8 cellular contexts compared by ENCODE assay signal in genomic region chr4:16224264-16224663, GRCh38. TPM values are rescaled to one million over a fixed set of nuclear protein-coding genes. Genes with fewer than 3 reads are reported as not detected.
DNase-seq lines count a peak whose midpoint lies in the region; ATAC-seq and TF ChIP-seq lines count a peak whose summit lies in the region.

No MANE protein-coding gene starts in this region.

- no peaks in the 10 kb centered on the region for H3K9me3 ChIP-seq in stomach

- TF ChIP-seq CTCF in activated CD8-positive, alpha-beta T cell treated with anti-CD3 and anti-CD28 coated beads for 36 hours (IDR thresholded peaks at IDR 0.05), result no peak
- no peak for TF ChIP-seq CTCF in stomach (IDR thresholded peaks at IDR 0.05)

- no peak for TF ChIP-seq EP300 in stomach (IDR thresholded peaks at IDR 0.05)

- 68 to 73% (median 71%) methylated on average over 3 of the region's 3 CpGs for WGBS in stomach, 5 donors

- intact Hi-C loops in activated CD4-positive, alpha-beta T cell treated with anti-CD3 and anti-CD28 coated beads, Interleukin-2, amount 10 ng/mL, durations not matched to agents 24 days and 14 days (cut with micrococcal nuclease), result loop anchor here (2.0 to 10.0 kb wide), 4 partner anchors 19 to 1219 kb away; partner anchors contain the start of genes CD38, CPEB2 and FBXL5
- intact Hi-C loops in activated CD8-positive, alpha-beta T cell treated with anti-CD3 and anti-CD28 coated beads for 36 hours (cut with micrococcal nuclease), result loop anchor here (5.0 kb wide), 1 partner anchor 33 kb away; no protein-coding TSS in a partner anchor
- intact Hi-C loops in stomach (cut with DNase I; ENCODE audit: low total_unique reads), result no loop called here

- peaks cover 17% of the 10 kb centered on the region for H3K36me3 Mint-ChIP-seq in activated CD4-positive, alpha-beta T cell treated with anti-CD3 and anti-CD28 coated beads, Interleukin-2, amount 10 ng/mL, durations not matched to agents 24 days and 14 days (ENCODE audit: low read depth)
- peaks cover 27% of the 10 kb centered on the region for H3K36me3 Mint-ChIP-seq in activated CD8-positive, alpha-beta T cell treated with anti-CD3 and anti-CD28 coated beads for 36 hours (ENCODE audit: low read depth)

- peak overlapping the region; percentile 86 for H3K4me3 Mint-ChIP-seq in activated CD4-positive, alpha-beta T cell treated with anti-CD3 and anti-CD28 coated beads, Interleukin-2, amount 10 ng/mL, durations not matched to agents 24 days and 14 days
- peak overlapping the region; percentile 88 for H3K4me3 Mint-ChIP-seq in activated CD8-positive, alpha-beta T cell treated with anti-CD3 and anti-CD28 coated beads for 36 hours

- H3K4me3 ChIP-seq in stomach, result peak overlapping the region; percentile 71 to 94 (median 84)

- peaks cover 0 to 3% (median 0%) of the 10 kb centered on the region in 4 donors for H3K36me3 ChIP-seq in stomach

- no peaks in the 10 kb centered on the region for H3K9me3 Mint-ChIP-seq in activated CD4-positive, alpha-beta T cell treated with anti-CD3 and anti-CD28 coated beads, Interleukin-2, amount 10 ng/mL, durations not matched to agents 24 days and 14 days
- no peaks in the 10 kb centered on the region for H3K9me3 Mint-ChIP-seq in activated CD8-positive, alpha-beta T cell treated with anti-CD3 and anti-CD28 coated beads for 36 hours

- peak overlapping the region; percentile 87 for H3K27ac Mint-ChIP-seq in activated CD4-positive, alpha-beta T cell treated with anti-CD3 and anti-CD28 coated beads, Interleukin-2, amount 10 ng/mL, durations not matched to agents 24 days and 14 days
- H3K27ac Mint-ChIP-seq in activated CD8-positive, alpha-beta T cell treated with anti-CD3 and anti-CD28 coated beads for 36 hours, result peak overlapping the region; percentile 87

- CTCF ChIA-PET in activated CD8-positive, alpha-beta T cell treated with anti-CD3 and anti-CD28 coated beads for 36 hours (lab: Charles Lee), result interaction anchor here (1.3 to 3.1 kb wide), 5 partner anchors 11 to 197 kb away, joined by 3 to 12 read pairs (median 3); no protein-coding TSS in a partner anchor

- H3K27me3 ChIP-seq in stomach, result no peaks in the 10 kb centered on the region

- TF ChIP-seq POLR2A in stomach (IDR thresholded peaks at IDR 0.05), result no peak

- H3K4me1 Mint-ChIP-seq in activated CD4-positive, alpha-beta T cell treated with anti-CD3 and anti-CD28 coated beads, Interleukin-2, amount 10 ng/mL, durations not matched to agents 24 days and 14 days, result peaks cover 48% of the 10 kb centered on the region
- peaks cover 57% of the 10 kb centered on the region for H3K4me1 Mint-ChIP-seq in activated CD8-positive, alpha-beta T cell treated with anti-CD3 and anti-CD28 coated beads for 36 hours (ENCODE audit: low read depth)

- POLR2A ChIA-PET in activated CD8-positive, alpha-beta T cell treated with anti-CD3 and anti-CD28 coated beads for 36 hours (lab: Charles Lee), result interaction anchor here (0.8 to 1.3 kb wide), 2 partner anchors 10 to 28 kb away, joined by 3 to 5 read pairs; no protein-coding TSS in a partner anchor

- H3K27ac ChIP-seq in stomach, result peak overlapping the region in 3 of 5 donors; percentile 95 to 99 (median 98)

- ATAC-seq in activated CD8-positive, alpha-beta T cell treated with anti-CD3 and anti-CD28 coated beads for 36 hours, result no peak
- no peak for ATAC-seq in HG03280 (IDR thresholded peaks at IDR 0.05; ENCODE audit: unreplicated experiment)

- H3K4me1 ChIP-seq in stomach, result peaks cover 22 to 73% (median 56%) of the 10 kb centered on the region in 4 donors

- H3K27me3 Mint-ChIP-seq in activated CD4-positive, alpha-beta T cell treated with anti-CD3 and anti-CD28 coated beads, Interleukin-2, amount 10 ng/mL, durations not matched to agents 24 days and 14 days, result no peaks in the 10 kb centered on the region
- no peaks in the 10 kb centered on the region for H3K27me3 Mint-ChIP-seq in activated CD8-positive, alpha-beta T cell treated with anti-CD3 and anti-CD28 coated beads for 36 hours

- no peak for DNase-seq in activated CD4-positive, alpha-beta T cell treated with anti-CD3 and anti-CD28 coated beads, Interleukin-2, amount 10 ng/mL, durations not matched to agents 24 days and 14 days
- DNase-seq in activated CD4-positive, alpha-beta T cell treated with anti-CD3 and anti-CD28 coated beads, Interleukin-2, amount 50 U/mL, for 1 hour, result no peak
- no peak for DNase-seq in activated CD8-positive, alpha-beta T cell treated with anti-CD3 and anti-CD28 coated beads for 36 hours
- peak; percentile 52 for DNase-seq in iPS-NIHi7 (ENCODE audit: extremely low spot score)
- DNase-seq in stomach, result no peak
- DNase-seq in SK-N-DZ (ENCODE audit: low spot score), result no peak
- DNase-seq in putamen (ENCODE audit: low spot score), result no peak

RNA-seq across cellular contexts. Expression of gene TAPT1, which starts 2.0 kb away (rescaled TPM):
- total RNA-seq in activated CD4-positive, alpha-beta T cell treated with anti-CD3 and anti-CD28 coated beads, Interleukin-2, amount 10 ng/mL, durations not matched to agents 24 days and 14 days, result 27.2 and 29.3 TPM in 2 replicates
- total RNA-seq in activated CD8-positive, alpha-beta T cell treated with anti-CD3 and anti-CD28 coated beads for 36 hours, result 10 to 100 TPM; 34.2 to 35.5 TPM
- total RNA-seq in stomach, result 10 to 100 TPM; 12.8 to 97.8 (median 33.0) TPM
- polyA plus RNA-seq in stomach, result 10 to 100 TPM in 1 of 3 donors, 1 to 10 TPM in 2; 5.9 to 10.8 (median 7.6) TPM
- polyA plus RNA-seq in SK-N-DZ (2014; cell fraction: cytosol; rRNA removed), result 8.6 and 9.7 TPM in 2 replicates
- 18.1 and 23.1 TPM in 2 replicates for polyA plus RNA-seq in SK-N-DZ (2014; cell fraction: nucleus; rRNA removed)
